ENCODE assay signal across 7 cellular contexts in genomic region chr1:83272484-83272883, GRCh38.
A peak's percentile ranks its signal among the peaks of the same experiment; 100 is the strongest.
DNase-seq lines count a peak whose midpoint lies in the region; ATAC-seq, FAIRE-seq and TF ChIP-seq lines count a peak whose summit lies in the region.
"Not testable (repeated sequence)": the region's sequence is repeated elsewhere in the genome, so short reads cannot be mapped to it uniquely, and the experiment has no call there.

No MANE protein-coding gene starts in this region.

- not testable (repeated sequence) for H3K9ac ChIP-seq in MM.1S (ENCODE audit: low read length); astrocyte (ENCODE audit: low read length); keratinocyte (ENCODE audit: control insufficient read depth, extremely low read depth, insufficient read depth, low read length)

- H3K9me1 ChIP-seq in keratinocyte (ENCODE audit: control insufficient read depth, extremely low read depth, insufficient read depth, low read length), result not testable (repeated sequence)

- not testable (repeated sequence) for H3K9me3 Mint-ChIP-seq in astrocyte (ENCODE audit: unreplicated experiment)

- H3K9me2 ChIP-seq in MM.1S (replicated peaks; ENCODE audit: insufficient read depth, low read length), result not testable (repeated sequence)

- H3K36me3 Mint-ChIP-seq in astrocyte (ENCODE audit: low read depth, unreplicated experiment), result not testable (repeated sequence)

- not testable (repeated sequence) for H2AFZ ChIP-seq in MM.1S (ENCODE audit: low read length); astrocyte (ENCODE audit: low read depth, low read length); keratinocyte (ENCODE audit: control insufficient read depth, low read length)

- not testable (repeated sequence) for H3K27me3 ChIP-seq in MM.1S (replicated peaks; ENCODE audit: insufficient read depth, low read length); astrocyte (ENCODE audit: insufficient read depth, low read length); cardiac muscle cell; keratinocyte (ENCODE audit: control insufficient read depth, extremely low read depth, insufficient read depth, low read length); pancreas

- H3K4me3 ChIP-seq in MM.1S (ENCODE audit: low read length); astrocyte (ENCODE audit: insufficient read depth, low read depth, low read length); cardiac muscle cell; keratinocyte (ENCODE audit: control insufficient read depth in 2 of 3, extremely low read depth in 1 of 3, insufficient read depth in 2 of 3, low read depth in 1 of 3, low read length in 3 of 3); pancreas: not testable (repeated sequence)

- not testable (repeated sequence) for H3K27me3 Mint-ChIP-seq in astrocyte (ENCODE audit: low read depth, unreplicated experiment)

- not testable (repeated sequence) for H3K27ac Mint-ChIP-seq in astrocyte (ENCODE audit: unreplicated experiment)

- intact Hi-C loops in pancreas (cut with DNase I), result not testable (repeated sequence)

- TF ChIP-seq CTCF in D721Med (IDR thresholded peaks at IDR 0.05; ENCODE audit: insufficient read depth, missing control alignments); MM.1S (IDR thresholded peaks at IDR 0.05; ENCODE audit: low read length); astrocyte (IDR thresholded peaks at IDR 0.05; ENCODE audit: insufficient read depth, low read depth, low read length); cardiac muscle cell (IDR thresholded peaks at IDR 0.05; ENCODE audit: low read depth, low read length); keratinocyte (optimal IDR thresholded peaks at IDR 0.05 in 1 of 3, IDR thresholded peaks at IDR 0.05 in 1 of 3, conservative IDR thresholded peaks at IDR 0.05 in 1 of 3; ENCODE audit: extremely low read depth in 1 of 3, insufficient read depth in 2 of 3, low read length in 3 of 3); pancreas (IDR thresholded peaks at IDR 0.05): not testable (repeated sequence)

- H3K27ac ChIP-seq in MM.1S (ENCODE audit: low read length); astrocyte (ENCODE audit: low read depth, low read length); keratinocyte (ENCODE audit: control insufficient read depth, insufficient read depth, low read length); pancreas: not testable (repeated sequence)
- H3K27ac ChIP-seq in cardiac muscle cell, result peak overlapping the region; percentile 11

- H3F3A ChIP-seq in MM.1S (ENCODE audit: insufficient read depth, low read length), result not testable (repeated sequence)

- not testable (repeated sequence) for H3K4me1 ChIP-seq in MM.1S (ENCODE audit: low read length); astrocyte (ENCODE audit: insufficient read depth, low read length); cardiac muscle cell (ENCODE audit: low read depth); keratinocyte (ENCODE audit: control insufficient read depth, extremely low read depth, insufficient read depth, low read length); pancreas

- FAIRE-seq in D721Med (lab: Jason Lieb, UNC) (peak; percentile 87), GM12891 (lab: Jason Lieb, UNC) (peak; percentile 28), astrocyte (lab: Jason Lieb, UNC) (peak; percentile 73), keratinocyte (lab: Jason Lieb, UNC) (peak; percentile 5)
- not testable (repeated sequence) for FAIRE-seq in pancreas (lab: Jason Lieb, UNC)

- ATAC-seq in pancreas, result peak in 3 of 4 donors; percentile 41 to 57 (median 53)

- H3K79me2 ChIP-seq in MM.1S (ENCODE audit: low read length); astrocyte (ENCODE audit: insufficient read depth, low read length); keratinocyte (ENCODE audit: control insufficient read depth, insufficient read depth, low read length): not testable (repeated sequence)

- not testable (repeated sequence) for H3K4me3 Mint-ChIP-seq in astrocyte (ENCODE audit: unreplicated experiment)

- H3K9me3 ChIP-seq in MM.1S (replicated peaks; ENCODE audit: insufficient read depth, low read length); astrocyte (ENCODE audit: insufficient read depth, low read depth, low read length); cardiac muscle cell (ENCODE audit: low read depth); keratinocyte (ENCODE audit: control insufficient read depth, low read depth, low read length); pancreas: not testable (repeated sequence)

- 13 to 19% methylated on average over 1 of the region's 1 CpG for WGBS in pancreas, 2 donors

- DNase-seq in D721Med (ENCODE audit: insufficient read length, low spot score); GM12891 (ENCODE audit: insufficient read length, low spot score); astrocyte (ENCODE audit: low read depth); keratinocyte (ENCODE audit: low read depth, low spot score); pancreas: not testable (repeated sequence)
- DNase-seq in MM.1S, result peak; percentile 4
- peak in 1 of 2 donors; percentile 47 for DNase-seq in cardiac muscle cell (ENCODE audit: low read depth in 1 of 2, low spot score in 1 of 2)

- not testable (repeated sequence) for H3K4me2 ChIP-seq in MM.1S (ENCODE audit: low read depth, low read length); astrocyte (ENCODE audit: low read length); keratinocyte (ENCODE audit: control insufficient read depth, extremely low read depth, insufficient read depth, low read depth, low read length)

- not testable (repeated sequence) for H3K36me3 ChIP-seq in MM.1S (replicated peaks; ENCODE audit: insufficient read depth, low read length); astrocyte (ENCODE audit: insufficient read depth, low read length); cardiac muscle cell; keratinocyte (ENCODE audit: control insufficient read depth in 2 of 2, extremely low read depth in 1 of 2, insufficient read depth in 2 of 2, low read length in 2 of 2); pancreas

- dilution Hi-C loops in keratinocyte (cut with MboI; ENCODE audit: extremely low pct_ligation_motif_present, low sequenced_read_pairs), result not testable (repeated sequence)

- TF ChIP-seq POLR2A in GM12891 (IDR thresholded peaks at IDR 0.05; ENCODE audit: low read depth, low read length), result not testable (repeated sequence)

- not testable (repeated sequence) for H4K20me1 ChIP-seq in MM.1S (ENCODE audit: insufficient read depth, low read length); astrocyte (ENCODE audit: insufficient read depth, low read length); keratinocyte (ENCODE audit: control insufficient read depth, extremely low read depth, insufficient read depth, low read length)

- H3K4me1 Mint-ChIP-seq in astrocyte (ENCODE audit: low read depth, unreplicated experiment), result not testable (repeated sequence)
